Comparison of ENCODE assay signal across 22 cellular contexts in the genomic region with DNA sequence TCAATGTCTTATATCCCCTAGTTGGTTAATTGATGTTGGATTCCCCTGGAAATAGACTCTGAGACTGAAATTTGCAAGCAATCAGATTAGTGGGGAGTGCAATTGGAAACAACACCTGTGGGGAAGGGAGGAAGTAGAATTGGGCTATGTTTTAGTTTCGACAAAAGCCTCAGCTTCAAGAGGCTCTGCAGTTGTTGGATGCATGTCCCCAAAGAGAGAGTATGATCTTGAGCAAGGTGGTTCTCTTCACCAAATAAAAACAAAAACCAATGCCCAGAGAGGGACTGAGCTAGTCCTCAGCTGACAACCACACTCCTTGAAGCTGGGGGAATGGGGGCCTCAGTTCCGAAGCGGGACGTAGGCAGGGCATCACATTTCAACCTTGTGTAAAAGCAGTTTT.
"Had no signal": no experiment of that assay in that cellular context is flagged by ENCODE, and none has a peak within 500 bp of the region (broad histone marks: within the 10 kb centered on the region; RNA-seq: fewer than 3 reads in every experiment).

No MANE protein-coding gene starts in this region.

- H3K9ac ChIP-seq: KMS-11, SK-N-SH had no signal

- H3K27ac Mint-ChIP-seq: IgD-negative memory B cell had no signal

- H3K27ac ChIP-seq: KMS-11, RWPE1 had no signal

- H3K4me2 ChIP-seq: KMS-11, SK-N-SH had no signal

- H3K4me1 Mint-ChIP-seq: IgD-negative memory B cell had no signal

- H3K4me3 ChIP-seq: K562 had no signal

- H3K9me3 ChIP-seq: SK-N-SH had no signal

- ATAC-seq: HepG2, K562 had no signal

- H3K4me3 Mint-ChIP-seq: IgD-negative memory B cell had no signal

- H3K9me2 ChIP-seq: SK-N-SH had no signal

- DNase-seq: Kasumi-1, MV-4-11, NCI-H1048, NCI-H1105, NCI-H1417, NCI-H1436 treated with DMSO at 0.1 percent for 48 hours, NCI-H1694, NCI-H1930, NCI-H2081, NCI-H2107, NCI-H2227 treated with DMSO at 0.1 percent for 48 hours, NCI-H524, NCI-H526 treated with DMSO at 0.1 percent for 48 hours, NCI-H748 treated with DMSO at 0.1 percent for 48 hours, SHP77, SK-N-SH, T-helper 1 cell had no signal

- H3K9me3 Mint-ChIP-seq: IgD-negative memory B cell had no signal
